ENCODE assay signal across 8 cellular contexts in genomic region chr17:60169921-60170817, GRCh38. TPM values are rescaled to one million over a fixed set of nuclear protein-coding genes. Genes with fewer than 3 reads are reported as not detected.
DNase-seq lines count a peak whose midpoint lies in the region; ATAC-seq and TF ChIP-seq lines count a peak whose summit lies in the region.

No MANE protein-coding gene starts in this region.

- peak overlapping the region; percentile 16 for H4K91ac ChIP-seq in neuronal stem cell (ENCODE audit: low read depth, low read length, poor library complexity)

- no peak overlapping the region for H2BK120ac ChIP-seq in neuronal stem cell (ENCODE audit: low read depth, low read length)

- no peak overlapping the region for H3K4me2 ChIP-seq in neuronal stem cell (ENCODE audit: insufficient read depth, low read length, poor library complexity, severe bottlenecking)

- peak; percentile 67 for DNase-seq in EH (ENCODE audit: low read depth)
- peak; percentile 39 for DNase-seq in NCI-H69 (lab: John Stamatoyannopoulos, UW)
- DNase-seq in colonic mucosa, result peak; percentile 89
- DNase-seq in neuronal stem cell (ENCODE audit: low spot score), result no peak
- no peak for DNase-seq in kidney glomerular epithelial cell (lab: John Stamatoyannopoulos, UW)
- DNase-seq in RKO (ENCODE audit: low spot score), result no peak

- peak overlapping the region; percentile 75 for H3K27ac ChIP-seq in colonic mucosa
- H3K27ac ChIP-seq in neuronal stem cell (replicated peaks; ENCODE audit: low read length), result no peak overlapping the region

- H3K9ac ChIP-seq in colonic mucosa (ENCODE audit: low read depth in 2 of 2, low read length in 2 of 2) (peak overlapping the region in 1 of 2 donors; percentile 9), neuronal stem cell (ENCODE audit: low read depth, low read length, poor library complexity) (peak overlapping the region; percentile 6)

- no peak for TF ChIP-seq CTCF in colonic mucosa (IDR thresholded peaks at IDR 0.05)

- H3K4me3 ChIP-seq in colonic mucosa (no peak overlapping the region), neuronal stem cell (ENCODE audit: low read length in 2 of 2) (no peak overlapping the region)

- no peak overlapping the region for H2BK15ac ChIP-seq in neuronal stem cell (ENCODE audit: low read length)

- H3K14ac ChIP-seq in neuronal stem cell (ENCODE audit: low read length), result no peak overlapping the region

- H2BK12ac ChIP-seq in neuronal stem cell (ENCODE audit: low read length), result no peak overlapping the region

- peaks cover 25% of the 10 kb centered on the region for H3K4me1 ChIP-seq in colonic mucosa
- H3K4me1 ChIP-seq in neuronal stem cell (ENCODE audit: control insufficient read depth in 2 of 2, insufficient read depth in 1 of 2, low read depth in 1 of 2, low read length in 2 of 2), result peaks cover 8 to 13% of the 10 kb centered on the region in 2 donors

- H3K4ac ChIP-seq in neuronal stem cell (ENCODE audit: low read length), result no peak overlapping the region

- WGBS in neuronal stem cell (ENCODE audit: extremely low coverage in 2 of 2, insufficient read length in 2 of 2, insufficient replicate concordance in 1 of 2), 2 donors, result no CpG with 5 or more reads among the region's 10 CpGs

- intact Hi-C loops in colonic mucosa (cut with DNase I), result no loop called here

- H2AK5ac ChIP-seq in neuronal stem cell (ENCODE audit: low read depth, low read length), result no peak overlapping the region

- H3K36me3 ChIP-seq in colonic mucosa (no peaks in the 10 kb centered on the region), neuronal stem cell (replicated peaks in 1 of 2; ENCODE audit: control insufficient read depth in 2 of 2, insufficient read depth in 2 of 2, low read length in 2 of 2) (no peaks in the 10 kb centered on the region)

- H4K8ac ChIP-seq in neuronal stem cell (ENCODE audit: low read depth, low read length), result no peak overlapping the region

- ATAC-seq in HG02763 (IDR thresholded peaks at IDR 0.05; ENCODE audit: unreplicated experiment) (no peak), HG02852 (IDR thresholded peaks at IDR 0.05; ENCODE audit: unreplicated experiment) (no peak)

- peak overlapping the region; percentile 42 for H3K18ac ChIP-seq in neuronal stem cell (ENCODE audit: low read length)

- no peak overlapping the region for H3K23ac ChIP-seq in neuronal stem cell (ENCODE audit: low read depth, low read length, poor library complexity)

- H3K9me3 ChIP-seq in colonic mucosa (no peaks in the 10 kb centered on the region), neuronal stem cell (replicated peaks in 1 of 2; ENCODE audit: control insufficient read depth in 2 of 2, insufficient read depth in 1 of 2, low read depth in 1 of 2, low read length in 2 of 2) (no peaks in the 10 kb centered on the region)

- H3K27me3 ChIP-seq in colonic mucosa, result no peaks in the 10 kb centered on the region
- no peaks in the 10 kb centered on the region for H3K27me3 ChIP-seq in neuronal stem cell (ENCODE audit: control insufficient read depth in 3 of 3, insufficient read depth in 3 of 3, low read depth in 1 of 3, low read length in 3 of 3)

- H3K79me1 ChIP-seq in neuronal stem cell (ENCODE audit: low read depth, low read length), result no peaks in the 10 kb centered on the region

- H2BK5ac ChIP-seq in neuronal stem cell (ENCODE audit: low read length), result no peak overlapping the region

- peak overlapping the region; percentile 4 for H2AFZ ChIP-seq in neuronal stem cell (ENCODE audit: low read length)

RNA-seq across cellular contexts. Expression of gene CA4, which starts 20.4 kb away (rescaled TPM):
- total RNA-seq in colonic mucosa, result 100 to 1,000 TPM; 111 to 397 TPM
- 24.1 TPM for polyA plus RNA-seq in neuronal stem cell (2013, experiment 1 of 2)
- 21.4 TPM for polyA plus RNA-seq in neuronal stem cell (2013, experiment 2 of 2)

Comparison
In these comparisons a context has a peak if more than half of its experiments do, and no peak if none do; other contexts are left out.
1. DNase-seq: peak in EH (single experiment), NCI-H69 (single experiment) and colonic mucosa (single experiment); none in neuronal stem cell (single experiment), kidney glomerular epithelial cell (single experiment) and RKO (single experiment).